Comparison of ENCODE assay signal across 14 cellular contexts in genomic region chr20:54284928-54285704, GRCh38.
DNase-seq lines count a peak whose midpoint lies in the region; ATAC-seq and TF ChIP-seq lines count a peak whose summit lies in the region.
"Had no signal": no experiment of that assay in that cellular context is flagged by ENCODE, and none has a peak within 500 bp of the region (broad histone marks: within the 10 kb centered on the region; RNA-seq: fewer than 3 reads in every experiment).

No MANE protein-coding gene starts in this region.

- H3K27ac ChIP-seq in psoas muscle (no peak overlapping the region), OCI-LY7 (ENCODE audit: low read depth, low read length, poor library complexity, severe bottlenecking) (no peak overlapping the region)
- H3K27ac ChIP-seq: ovary, tibial nerve had no signal

- TF ChIP-seq CTCF in psoas muscle (IDR thresholded peaks at IDR 0.05), result no peak
- no peak for TF ChIP-seq CTCF in OCI-LY7 (conservative IDR thresholded peaks at IDR 0.05; ENCODE audit: low read length)

- H3K9me3 ChIP-seq in MG63 (no peaks in the 10 kb centered on the region), psoas muscle (no peaks in the 10 kb centered on the region), OCI-LY7 (ENCODE audit: low read length) (no peaks in the 10 kb centered on the region)
- H3K9me3 ChIP-seq: ovary, tibial nerve had no signal

- no peak overlapping the region for H3K4me2 ChIP-seq in OCI-LY7 (ENCODE audit: low read length)

- H3K9me2 ChIP-seq in OCI-LY7 (ENCODE audit: insufficient read depth, low read length), result no peaks in the 10 kb centered on the region

- H3K27ac Mint-ChIP-seq in activated CD4-positive, alpha-beta memory T cell treated with anti-CD3 and anti-CD28 coated beads for 36 hours, result peak overlapping the region; percentile 92
- no peak overlapping the region for H3K27ac Mint-ChIP-seq in activated CD4-positive, alpha-beta memory T cell treated with anti-CD3 and anti-CD28 coated beads, Interleukin-2, amount 10 ng/mL, durations not matched to agents 7 days and 5 days
- peak overlapping the region; percentile 99 for H3K27ac Mint-ChIP-seq in activated naive CD8-positive, alpha-beta T cell treated with anti-CD3 and anti-CD28 coated beads, Interleukin-2, amount 50 U/mL, for 24 hours
- H3K27ac Mint-ChIP-seq: brain had no signal

- H3K36me3 ChIP-seq in MG63 (no peaks in the 10 kb centered on the region), psoas muscle (ENCODE audit: insufficient read depth in 1 of 2, low read depth in 1 of 2) (no peaks in the 10 kb centered on the region), OCI-LY7 (ENCODE audit: insufficient read depth, low read length) (no peaks in the 10 kb centered on the region)
- H3K36me3 ChIP-seq: ovary, tibial nerve had no signal

- no peaks in the 10 kb centered on the region for H3K9me3 Mint-ChIP-seq in activated CD4-positive, alpha-beta memory T cell treated with anti-CD3 and anti-CD28 coated beads for 36 hours
- H3K9me3 Mint-ChIP-seq in activated CD4-positive, alpha-beta memory T cell treated with anti-CD3 and anti-CD28 coated beads, Interleukin-2, amount 10 ng/mL, durations not matched to agents 7 days and 5 days, result no peaks in the 10 kb centered on the region
- H3K9me3 Mint-ChIP-seq in activated naive CD8-positive, alpha-beta T cell treated with anti-CD3 and anti-CD28 coated beads, Interleukin-2, amount 50 U/mL, for 24 hours, result peaks cover 10% of the 10 kb centered on the region

- POLR2A ChIA-PET in activated CD4-positive, alpha-beta memory T cell treated with anti-CD3 and anti-CD28 coated beads for 36 hours (lab: Charles Lee), result no interaction called here
- POLR2A ChIA-PET in activated CD4-positive, alpha-beta memory T cell treated with anti-CD3 and anti-CD28 coated beads, Interleukin-2, amount 10 ng/mL, durations not matched to agents 7 days and 5 days (lab: Charles Lee), result no interaction called here
- POLR2A ChIA-PET in OCI-LY7 (lab: Charles Lee), result interaction anchor here (0.6 kb wide), 2 partner anchors 12 to 91 kb away, joined by 3 to 6 read pairs; no protein-coding TSS in a partner anchor

- H3K4me1 ChIP-seq in psoas muscle, result no peaks in the 10 kb centered on the region
- H3K4me1 ChIP-seq in OCI-LY7 (ENCODE audit: insufficient read depth, low read length, poor library complexity, severe bottlenecking), result no peaks in the 10 kb centered on the region
- H3K4me1 ChIP-seq: tibial nerve had no signal

- H3K4me3 ChIP-seq in MG63 (no peak overlapping the region), psoas muscle (no peak overlapping the region), OCI-LY7 (ENCODE audit: low read depth, low read length, poor library complexity, severe bottlenecking) (no peak overlapping the region)
- H3K4me3 ChIP-seq: ovary, tibial nerve had no signal

- no TSS peak for BruUV-seq in OCI-LY7 (replicated peaks; lab: Mats Ljungman, UMichigan)

- intact Hi-C loops in activated CD4-positive, alpha-beta memory T cell treated with anti-CD3 and anti-CD28 coated beads for 36 hours (cut with micrococcal nuclease), result loop anchor here (1.0 to 5.0 kb wide), 3 partner anchors 36 to 78 kb away; partner anchors contain the start of gene PFDN4
- intact Hi-C loops in psoas muscle (cut with DNase I) (no loop called here), OCI-LY7 (cut with micrococcal nuclease; ENCODE audit: unreplicated experiment) (no loop called here)

- ATAC-seq in activated naive CD8-positive, alpha-beta T cell treated with anti-CD3 and anti-CD28 coated beads, Interleukin-2, amount 50 U/mL, for 24 hours, result peak; percentile 85
- ATAC-seq in psoas muscle (no peak), HG02798 (IDR thresholded peaks at IDR 0.05; ENCODE audit: poor library complexity, unreplicated experiment) (no peak)

- no peaks in the 10 kb centered on the region for H4K20me1 ChIP-seq in OCI-LY7 (ENCODE audit: insufficient read depth, low read length)

- CTCF ChIA-PET in activated CD4-positive, alpha-beta memory T cell treated with anti-CD3 and anti-CD28 coated beads for 36 hours (lab: Charles Lee), result no interaction called here
- CTCF ChIA-PET in activated CD4-positive, alpha-beta memory T cell treated with anti-CD3 and anti-CD28 coated beads, Interleukin-2, amount 10 ng/mL, durations not matched to agents 7 days and 5 days (lab: Charles Lee), result no interaction called here
- CTCF ChIA-PET in OCI-LY7 (lab: Charles Lee; ENCODE audit: unreplicated experiment), result no interaction called here

- H3K36me3 Mint-ChIP-seq in activated CD4-positive, alpha-beta memory T cell treated with anti-CD3 and anti-CD28 coated beads for 36 hours, result no peaks in the 10 kb centered on the region
- H3K36me3 Mint-ChIP-seq in activated CD4-positive, alpha-beta memory T cell treated with anti-CD3 and anti-CD28 coated beads, Interleukin-2, amount 10 ng/mL, durations not matched to agents 7 days and 5 days (ENCODE audit: low read depth), result no peaks in the 10 kb centered on the region
- peaks cover 14% of the 10 kb centered on the region for H3K36me3 Mint-ChIP-seq in activated naive CD8-positive, alpha-beta T cell treated with anti-CD3 and anti-CD28 coated beads, Interleukin-2, amount 50 U/mL, for 24 hours (ENCODE audit: low read depth)
- H3K36me3 Mint-ChIP-seq: brain had no signal

- 78 to 83% (median 82%) methylated on average over 5 of the region's 5 CpGs for WGBS in psoas muscle, 3 donors

- DNase-seq in activated CD4-positive, alpha-beta memory T cell treated with anti-CD3 and anti-CD28 coated beads for 36 hours, result peak; percentile 56
- no peak for DNase-seq in activated CD4-positive, alpha-beta memory T cell treated with anti-CD3 and anti-CD28 coated beads, Interleukin-2, amount 10 ng/mL, durations not matched to agents 7 days and 5 days
- DNase-seq in MG63 (peak; percentile 61), psoas muscle (no peak), OCI-LY7 (ENCODE audit: low spot score) (no peak)
- no peak for DNase-seq in activated naive CD8-positive, alpha-beta T cell treated with anti-CD3 and anti-CD28 coated beads, Interleukin-2, amount 50 U/mL, for 24 hours
- DNase-seq in stimulated activated CD4-positive, alpha-beta T cell treated with anti-CD3 and anti-CD28 coated beads, TNF-alpha, amount 100 ng/mL, for 24 hours (ENCODE audit: low read depth in 3 of 3), result peak in 2 of 3 experiments; percentile 12 to 37
- DNase-seq: DMS79 treated with DMSO at 0.1 percent for 48 hours, hypothalamus, mesenchymal stem cell, ovary had no signal

- H3K27me3 ChIP-seq in MG63, result no peaks in the 10 kb centered on the region
- H3K27me3 ChIP-seq in psoas muscle (ENCODE audit: insufficient read depth in 3 of 3, low read length in 2 of 3), result no peaks in the 10 kb centered on the region
- H3K27me3 ChIP-seq: ovary, tibial nerve had no signal

- peaks cover 9% of the 10 kb centered on the region for H3K27me3 Mint-ChIP-seq in activated CD4-positive, alpha-beta memory T cell treated with anti-CD3 and anti-CD28 coated beads for 36 hours
- no peaks in the 10 kb centered on the region for H3K27me3 Mint-ChIP-seq in activated CD4-positive, alpha-beta memory T cell treated with anti-CD3 and anti-CD28 coated beads, Interleukin-2, amount 10 ng/mL, durations not matched to agents 7 days and 5 days
- H3K27me3 Mint-ChIP-seq in activated naive CD8-positive, alpha-beta T cell treated with anti-CD3 and anti-CD28 coated beads, Interleukin-2, amount 50 U/mL, for 24 hours, result peaks cover 11% of the 10 kb centered on the region

- no peak overlapping the region for H2AFZ ChIP-seq in OCI-LY7 (ENCODE audit: low read length)

- peak overlapping the region; percentile 58 for H3K4me3 Mint-ChIP-seq in activated CD4-positive, alpha-beta memory T cell treated with anti-CD3 and anti-CD28 coated beads for 36 hours
- H3K4me3 Mint-ChIP-seq in activated CD4-positive, alpha-beta memory T cell treated with anti-CD3 and anti-CD28 coated beads, Interleukin-2, amount 10 ng/mL, durations not matched to agents 7 days and 5 days, result no peak overlapping the region
- H3K4me3 Mint-ChIP-seq in activated naive CD8-positive, alpha-beta T cell treated with anti-CD3 and anti-CD28 coated beads, Interleukin-2, amount 50 U/mL, for 24 hours, result peak overlapping the region; percentile 81
- H3K4me3 Mint-ChIP-seq: brain had no signal

- H3K4me1 Mint-ChIP-seq in activated CD4-positive, alpha-beta memory T cell treated with anti-CD3 and anti-CD28 coated beads for 36 hours (ENCODE audit: low read depth), result peaks cover 17% of the 10 kb centered on the region
- H3K4me1 Mint-ChIP-seq in activated CD4-positive, alpha-beta memory T cell treated with anti-CD3 and anti-CD28 coated beads, Interleukin-2, amount 10 ng/mL, durations not matched to agents 7 days and 5 days, result peaks cover 8% of the 10 kb centered on the region
- peaks cover 26% of the 10 kb centered on the region for H3K4me1 Mint-ChIP-seq in activated naive CD8-positive, alpha-beta T cell treated with anti-CD3 and anti-CD28 coated beads, Interleukin-2, amount 50 U/mL, for 24 hours
- H3K4me1 Mint-ChIP-seq: brain had no signal

- H3K79me2 ChIP-seq in OCI-LY7 (ENCODE audit: insufficient read depth, low read depth, low read length), result no peaks in the 10 kb centered on the region

Comparison
In these comparisons a context has a peak if more than half of its experiments do, and no peak if none do; other contexts are left out.
1. DNase-seq: peak in activated CD4-positive, alpha-beta memory T cell treated with anti-CD3 and anti-CD28 coated beads for 36 hours (single experiment), MG63 (single experiment) and stimulated activated CD4-positive, alpha-beta T cell treated with anti-CD3 and anti-CD28 coated beads, TNF-alpha, amount 100 ng/mL, for 24 hours (2 of 3); none in activated CD4-positive, alpha-beta memory T cell treated with anti-CD3 and anti-CD28 coated beads, Interleukin-2, amount 10 ng/mL, durations not matched to agents 7 days and 5 days (single experiment), activated naive CD8-positive, alpha-beta T cell treated with anti-CD3 and anti-CD28 coated beads, Interleukin-2, amount 50 U/mL, for 24 hours (single experiment), psoas muscle (0 of 2) and OCI-LY7 (single experiment).